ENCODE assay signal across 15 cellular contexts in genomic region chr7:1301812-1302310, GRCh38.
A peak's percentile ranks its signal among the peaks of the same experiment; 100 is the strongest.
DNase-seq lines count a peak whose midpoint lies in the region; ATAC-seq, FAIRE-seq and TF ChIP-seq lines count a peak whose summit lies in the region.
"Had no signal": no experiment of that assay in that cellular context is flagged by ENCODE, and none has a peak within 500 bp of the region (broad histone marks: within the 10 kb centered on the region; RNA-seq: fewer than 3 reads in every experiment).

No MANE protein-coding gene starts in this region.

- H3K27ac Mint-ChIP-seq in neural crest cell (ENCODE audit: unreplicated experiment) = no peak overlapping the region
- H3K27ac Mint-ChIP-seq: CD8-positive, alpha-beta memory T cell; HFFc6 had no signal

- intact Hi-C loops in kidney (cut with DNase I) = no loop called here

- peaks cover 80% of the 10 kb centered on the region for H3K27me3 ChIP-seq in SK-N-SH (ENCODE audit: insufficient read depth)

- no peak overlapping the region for H3K4me2 ChIP-seq in SK-N-SH

- FAIRE-seq in kidney (lab: Jason Lieb, UNC) = no peak

- peaks cover 3% of the 10 kb centered on the region for H3F3A ChIP-seq in SK-N-SH (replicated peaks; ENCODE audit: insufficient read depth)

- CTCF ChIA-PET in SK-N-SH (lab: Yijun Ruan, JAX) = interaction anchor here (3.6 kb wide), 1 partner anchor 75 kb away, joined by 16 read pairs; no protein-coding TSS in a partner anchor

- H3K9me3 ChIP-seq in SK-N-SH = no peaks in the 10 kb centered on the region
- no peaks in the 10 kb centered on the region for H3K9me3 ChIP-seq in kidney (ENCODE audit: control insufficient read depth in 1 of 2, low read length in 2 of 2)
- H3K9me3 ChIP-seq: Caco-2 had no signal

- no peaks in the 10 kb centered on the region for H3K79me2 ChIP-seq in SK-N-SH (ENCODE audit: insufficient read depth)

- H3K4me3 ChIP-seq in SK-N-SH (ENCODE audit: low read depth in 2 of 2, low read length in 1 of 2) = no peak overlapping the region
- H3K4me3 ChIP-seq in kidney (ENCODE audit: low read length in 2 of 2) = no peak overlapping the region

- ATAC-seq in SK-N-SH treated with all-trans-retinoic acid at 6 μM for 48 hours (no peak), GM19351 (IDR thresholded peaks at IDR 0.05; ENCODE audit: unreplicated experiment) (no peak)

- no peak for TF ChIP-seq EP300 in SK-N-SH (IDR thresholded peaks at IDR 0.05; ENCODE audit: borderline replicate concordance in 1 of 2, low read depth in 1 of 2, low read length in 1 of 2)

- POLR2A ChIA-PET in SK-N-SH (lab: Yijun Ruan, JAX) = no interaction called here

- DNase-seq in SK-N-SH = peak; percentile 39
- DNase-seq in ELF-1 (ENCODE audit: low read depth, low spot score) = peak; percentile 75
- DNase-seq in kidney = peak; percentile 61
- DNase-seq in neural crest cell (ENCODE audit: low read depth, low spot score) = peak; percentile 21
- DNase-seq in occipital lobe (lab: John Stamatoyannopoulos, UW) = no peak
- DNase-seq in SIG-M5 (lab: John Stamatoyannopoulos, UW) = no peak
- DNase-seq: Caco-2; CD8-positive, alpha-beta memory T cell; DMS53; HCEC 1CT; HFFc6 had no signal

- no peak for TF ChIP-seq RAD21 in SK-N-SH (IDR thresholded peaks at IDR 0.05; ENCODE audit: low read length)

- no peaks in the 10 kb centered on the region for H3K9me2 ChIP-seq in SK-N-SH

- no peak for TF ChIP-seq CTCF in SK-N-SH (IDR thresholded peaks at IDR 0.05)
- no peak for TF ChIP-seq CTCF in kidney (IDR thresholded peaks at IDR 0.05; ENCODE audit: borderline replicate concordance, extremely low read depth, insufficient read depth)
- no peak for TF ChIP-seq CTCF in neural crest cell (conservative IDR thresholded peaks at IDR 0.05)

- no peak overlapping the region for H3K9ac ChIP-seq in SK-N-SH
- H3K9ac ChIP-seq in kidney (ENCODE audit: low read length in 2 of 2) = no peak overlapping the region

- H3K36me3 Mint-ChIP-seq in neural crest cell (ENCODE audit: low read depth) = no peaks in the 10 kb centered on the region

- H3K4me1 Mint-ChIP-seq in neural crest cell = no peaks in the 10 kb centered on the region
- H3K4me1 Mint-ChIP-seq: CD8-positive, alpha-beta memory T cell had no signal

- no peak overlapping the region for H3K4me3 Mint-ChIP-seq in neural crest cell
- H3K4me3 Mint-ChIP-seq: CD8-positive, alpha-beta memory T cell; HFFc6 had no signal

- H2AFZ ChIP-seq in SK-N-SH (ENCODE audit: low read depth) = no peak overlapping the region

- peaks cover 34% of the 10 kb centered on the region for H3K27me3 Mint-ChIP-seq in neural crest cell (ENCODE audit: low read depth)

- H3K27ac ChIP-seq in SK-N-SH (ENCODE audit: low read depth in 2 of 2, low read length in 1 of 2) (no peak overlapping the region), kidney (ENCODE audit: low read depth in 2 of 2, low read length in 2 of 2) (no peak overlapping the region)
- H3K27ac ChIP-seq: 22Rv1, HL-60 had no signal

- no peaks in the 10 kb centered on the region for H4K20me1 ChIP-seq in SK-N-SH (ENCODE audit: insufficient read depth)

- H3K4me1 ChIP-seq in SK-N-SH (ENCODE audit: control insufficient read depth in 1 of 2, insufficient read depth in 2 of 2, low read depth in 1 of 2, low read length in 1 of 2) = no peaks in the 10 kb centered on the region
- no peaks in the 10 kb centered on the region for H3K4me1 ChIP-seq in kidney (ENCODE audit: control insufficient read depth in 1 of 2, insufficient read depth in 1 of 2, low read depth in 1 of 2, low read length in 2 of 2)
- H3K4me1 ChIP-seq: Caco-2 had no signal

- WGBS in SK-N-SH (ENCODE audit: low lambda C conversion rate) = 46% methylated on average over 17 of the region's 19 CpGs

- H3K36me3 ChIP-seq in SK-N-SH (replicated peaks in 1 of 2; ENCODE audit: control insufficient read depth in 1 of 2, insufficient read depth in 2 of 2, low read length in 1 of 2) = no peaks in the 10 kb centered on the region
- no peaks in the 10 kb centered on the region for H3K36me3 ChIP-seq in kidney (ENCODE audit: control insufficient read depth in 1 of 2, insufficient read depth in 2 of 2, low read length in 2 of 2)

- peaks cover 6% of the 10 kb centered on the region for H3K9me3 Mint-ChIP-seq in neural crest cell
- H3K9me3 Mint-ChIP-seq: CD8-positive, alpha-beta memory T cell; HFFc6 had no signal

TF ChIP-seq in SK-N-SH, 30 proteins besides CTCF, POLR2A, EP300 and RAD21:
- TF ChIP-seq, protein P1, sequence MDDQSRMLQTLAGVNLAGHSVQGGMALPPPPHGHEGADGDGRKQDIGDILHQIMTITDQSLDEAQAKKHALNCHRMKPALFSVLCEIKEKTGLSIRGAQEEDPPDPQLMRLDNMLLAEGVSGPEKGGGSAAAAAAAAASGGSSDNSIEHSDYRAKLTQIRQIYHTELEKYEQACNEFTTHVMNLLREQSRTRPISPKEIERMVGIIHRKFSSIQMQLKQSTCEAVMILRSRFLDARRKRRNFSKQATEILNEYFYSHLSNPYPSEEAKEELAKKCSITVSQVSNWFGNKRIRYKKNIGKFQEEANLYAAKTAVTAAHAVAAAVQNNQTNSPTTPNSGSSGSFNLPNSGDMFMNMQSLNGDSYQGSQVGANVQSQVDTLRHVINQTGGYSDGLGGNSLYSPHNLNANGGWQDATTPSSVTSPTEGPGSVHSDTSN (IDR thresholded peaks at IDR 0.05) = no peak

TF ChIP-seq in SK-N-SH treated with all-trans-retinoic acid at 6 μM for 48 hours, 23 proteins besides CTCF, POLR2A, EP300 and RAD21:
- TF ChIP-seq, protein P2, sequence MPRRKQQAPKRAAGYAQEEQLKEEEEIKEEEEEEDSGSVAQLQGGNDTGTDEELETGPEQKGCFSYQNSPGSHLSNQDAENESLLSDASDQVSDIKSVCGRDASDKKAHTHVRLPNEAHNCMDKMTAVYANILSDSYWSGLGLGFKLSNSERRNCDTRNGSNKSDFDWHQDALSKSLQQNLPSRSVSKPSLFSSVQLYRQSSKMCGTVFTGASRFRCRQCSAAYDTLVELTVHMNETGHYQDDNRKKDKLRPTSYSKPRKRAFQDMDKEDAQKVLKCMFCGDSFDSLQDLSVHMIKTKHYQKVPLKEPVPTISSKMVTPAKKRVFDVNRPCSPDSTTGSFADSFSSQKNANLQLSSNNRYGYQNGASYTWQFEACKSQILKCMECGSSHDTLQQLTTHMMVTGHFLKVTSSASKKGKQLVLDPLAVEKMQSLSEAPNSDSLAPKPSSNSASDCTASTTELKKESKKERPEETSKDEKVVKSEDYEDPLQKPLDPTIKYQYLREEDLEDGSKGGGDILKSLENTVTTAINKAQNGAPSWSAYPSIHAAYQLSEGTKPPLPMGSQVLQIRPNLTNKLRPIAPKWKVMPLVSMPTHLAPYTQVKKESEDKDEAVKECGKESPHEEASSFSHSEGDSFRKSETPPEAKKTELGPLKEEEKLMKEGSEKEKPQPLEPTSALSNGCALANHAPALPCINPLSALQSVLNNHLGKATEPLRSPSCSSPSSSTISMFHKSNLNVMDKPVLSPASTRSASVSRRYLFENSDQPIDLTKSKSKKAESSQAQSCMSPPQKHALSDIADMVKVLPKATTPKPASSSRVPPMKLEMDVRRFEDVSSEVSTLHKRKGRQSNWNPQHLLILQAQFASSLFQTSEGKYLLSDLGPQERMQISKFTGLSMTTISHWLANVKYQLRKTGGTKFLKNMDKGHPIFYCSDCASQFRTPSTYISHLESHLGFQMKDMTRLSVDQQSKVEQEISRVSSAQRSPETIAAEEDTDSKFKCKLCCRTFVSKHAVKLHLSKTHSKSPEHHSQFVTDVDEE (CRISPR knock-in tag; IDR thresholded peaks at IDR 0.05) = no peak
- TF ChIP-seq TOX (CRISPR knock-in tag; IDR thresholded peaks at IDR 0.05; ENCODE audit: borderline replicate concordance) = no peak
- TF ChIP-seq ARNTL (CRISPR knock-in tag; IDR thresholded peaks at IDR 0.05; ENCODE audit: borderline replicate concordance, low read depth) = no peak

Comparison
In these comparisons a context has a peak if more than half of its experiments do, and no peak if none do; other contexts are left out.
1. DNase-seq: peak in SK-N-SH (single experiment), ELF-1 (single experiment), kidney (single experiment) and neural crest cell (single experiment); none in occipital lobe (single experiment) and SIG-M5 (single experiment).